Comparison of ENCODE assay signal across 20 cellular contexts in the genomic region with DNA sequence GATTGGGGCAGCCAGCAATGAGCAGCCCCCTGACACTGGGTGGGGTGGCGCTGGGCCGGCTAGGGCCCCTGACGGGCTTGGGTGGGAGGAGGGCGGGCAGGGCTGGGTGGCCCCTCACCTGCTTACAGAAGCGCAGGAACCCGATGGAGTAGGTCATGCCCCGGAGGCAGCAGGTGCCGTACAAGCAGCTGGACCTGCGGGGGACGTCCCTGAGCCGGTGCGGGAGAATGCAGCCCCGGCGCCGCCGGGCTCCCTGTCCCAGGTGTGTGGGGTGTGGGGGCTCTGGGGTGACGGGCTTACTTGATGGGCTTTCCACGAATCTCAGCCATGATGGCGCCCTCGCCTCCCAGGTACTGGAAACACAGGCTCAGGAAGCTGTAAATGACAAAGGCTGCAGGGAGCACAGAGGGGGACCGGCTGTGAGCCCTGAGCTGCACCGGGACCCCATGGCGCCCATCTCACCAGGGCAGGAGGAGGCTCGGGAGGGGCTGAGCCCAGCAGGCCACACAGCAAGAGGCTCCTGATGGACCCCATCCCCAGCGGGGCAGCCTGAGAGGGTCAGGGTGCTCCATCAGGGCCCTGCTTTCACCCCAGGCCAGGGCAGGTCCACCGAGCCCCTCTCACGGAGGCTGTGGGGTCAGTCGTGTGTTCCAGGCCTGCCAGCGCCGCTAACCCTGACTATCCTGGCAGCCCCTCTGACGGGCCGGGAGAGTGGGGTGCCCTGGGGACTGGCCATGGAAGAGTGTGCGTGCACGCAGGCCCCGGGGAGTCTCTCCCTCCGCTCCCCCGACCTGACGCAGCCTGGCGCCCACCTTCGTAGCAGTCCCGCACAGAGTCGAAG. TPM values are rescaled to one million over a fixed set of nuclear protein-coding genes. Genes with fewer than 3 reads are reported as not detected.
"Had no signal": no experiment of that assay in that cellular context is flagged by ENCODE, and none has a peak within 500 bp of the region (broad histone marks: within the 10 kb centered on the region; RNA-seq: fewer than 3 reads in every experiment).

No MANE protein-coding gene starts in this region.

- ATAC-seq: esophagus mucosa; left cardiac atrium; naive thymus-derived CD4-positive, alpha-beta T cell had no signal

- H3K4me3 ChIP-seq: right atrium auricular region, stomach, thoracic aorta, transverse colon had no signal

- H3K9me3 Mint-ChIP-seq: immature natural killer cell; naive thymus-derived CD4-positive, alpha-beta T cell; nephron progenitor cell had no signal

- H3K9me3 ChIP-seq: neutrophil, right atrium auricular region, stomach, thoracic aorta, transverse colon had no signal

- H3K36me3 ChIP-seq: neutrophil, right atrium auricular region, thoracic aorta, transverse colon had no signal

- H3K27ac Mint-ChIP-seq: immature natural killer cell; naive thymus-derived CD4-positive, alpha-beta T cell; nephron progenitor cell had no signal

- H3K4me3 Mint-ChIP-seq: immature natural killer cell; naive thymus-derived CD4-positive, alpha-beta T cell; nephron progenitor cell had no signal

- H3K27ac ChIP-seq: neutrophil, right atrium auricular region, stomach, thoracic aorta, transverse colon had no signal

- DNase-seq: effector memory CD4-positive, alpha-beta T cell; immature natural killer cell; left cardiac atrium; naive thymus-derived CD4-positive, alpha-beta T cell; nephron progenitor cell; posterior cingulate gyrus; small intestine; stimulated activated CD4-positive, alpha-beta T cell treated with anti-CD3 and anti-CD28 coated beads, Interleukin-12 subunit alpha, Interleukin-12 subunit beta, amount 100 ng/mL, for 4 hours; stimulated activated naive CD4-positive, alpha-beta T cell; stomach; substantia nigra; transverse colon had no signal

- H3K36me3 Mint-ChIP-seq: immature natural killer cell; naive thymus-derived CD4-positive, alpha-beta T cell had no signal

- FAIRE-seq: endometrium, frontal cortex, keratinocyte, small intestine had no signal

- H3K27me3 ChIP-seq: neutrophil, right atrium auricular region, stomach, transverse colon had no signal

- H3K27me3 Mint-ChIP-seq: naive thymus-derived CD4-positive, alpha-beta T cell had no signal

- H3K4me1 Mint-ChIP-seq: immature natural killer cell had no signal

RNA-seq across cellular contexts. Expression of a gene that starts 5.8 kb away (rescaled TPM):
- total RNA-seq: frontal cortex, mononuclear cell had no signal
- polyA plus RNA-seq: immature natural killer cell had no signal
